26 cellular contexts compared by ENCODE assay signal in genomic region chr10:113272511-113272910, GRCh38.
DNase-seq lines count a peak whose midpoint lies in the region; ATAC-seq and TF ChIP-seq lines count a peak whose summit lies in the region.
"Had no signal": no experiment of that assay in that cellular context is flagged by ENCODE, and none has a peak within 500 bp of the region (broad histone marks: within the 10 kb centered on the region; RNA-seq: fewer than 3 reads in every experiment).

No MANE protein-coding gene starts in this region.

- H3K4me1 ChIP-seq in transverse colon (peaks cover 0 to 13% (median 2%) of the 10 kb centered on the region in 4 donors), foreskin keratinocyte (no peaks in the 10 kb centered on the region)
- H3K4me1 ChIP-seq: Caco-2, psoas muscle, SJCRH30 had no signal

- 60 to 75% methylated on average over 1 to 5 of the region's 5 CpGs for WGBS in transverse colon (ENCODE audit: low coverage in 1 of 2), 2 donors

- no peak for ATAC-seq in left cardiac atrium
- ATAC-seq in foreskin keratinocyte: no peak
- ATAC-seq in GM21619 (IDR thresholded peaks at IDR 0.05; ENCODE audit: unreplicated experiment): no peak
- ATAC-seq: activated CD4-positive, alpha-beta T cell treated with anti-CD3 and anti-CD28 coated beads for 36 hours; activated CD8-positive, alpha-beta T cell treated with anti-CD3 and anti-CD28 coated beads, Interleukin-2, amount 10 ng/mL, durations not matched to agents 7 days and 5 days; HepG2; psoas muscle had no signal

- TF ChIP-seq POLR2A in transverse colon (IDR thresholded peaks at IDR 0.05): no peak

- H3K4me1 Mint-ChIP-seq in brain (peaks cover 25% of the 10 kb centered on the region), osteocyte (ENCODE audit: unreplicated experiment) (peaks cover 56% of the 10 kb centered on the region)
- H3K4me1 Mint-ChIP-seq: activated CD4-positive, alpha-beta T cell treated with anti-CD3 and anti-CD28 coated beads for 36 hours; activated naive CD4-positive, alpha-beta T cell treated with anti-CD3 and anti-CD28 coated beads, Interleukin-2, amount 10 ng/mL, durations not matched to agents 7 days and 5 days had no signal

- DNase-seq in left cardiac atrium (peak; percentile 27), osteocyte (ENCODE audit: extremely low spot score, unreplicated experiment) (no peak), transverse colon (no peak), foreskin keratinocyte (no peak), DMS79 (lab: John Stamatoyannopoulos, UW) (no peak)
- DNase-seq: activated CD4-positive, alpha-beta T cell treated with anti-CD3 and anti-CD28 coated beads for 36 hours; activated CD8-positive, alpha-beta T cell treated with anti-CD3 and anti-CD28 coated beads, Interleukin-2, amount 10 ng/mL, durations not matched to agents 7 days and 5 days; activated naive CD4-positive, alpha-beta T cell treated with anti-CD3 and anti-CD28 coated beads, Interleukin-2, amount 10 ng/mL, durations not matched to agents 7 days and 5 days; amniotic stem cell; Caco-2; DMS53; effector CD4-positive, alpha-beta T cell; Karpas-422; NCI-H1436; NCI-H2081 treated with DMSO at 0.1 percent for 48 hours; stimulated activated naive CD4-positive, alpha-beta T cell treated with Interleukin-2 at 50 U/mL for 16 hours; T-helper 9 cell; testis had no signal

- no peaks in the 10 kb centered on the region for H3K9me3 ChIP-seq in transverse colon
- H3K9me3 ChIP-seq: SJCRH30, testis had no signal

- H3K36me3 Mint-ChIP-seq in brain (peaks cover 20% of the 10 kb centered on the region), osteocyte (ENCODE audit: unreplicated experiment) (peaks cover 12% of the 10 kb centered on the region)
- H3K36me3 Mint-ChIP-seq: activated naive CD4-positive, alpha-beta T cell treated with anti-CD3 and anti-CD28 coated beads, Interleukin-2, amount 10 ng/mL, durations not matched to agents 7 days and 5 days had no signal

- no peaks in the 10 kb centered on the region for H3K27me3 ChIP-seq in transverse colon
- no peaks in the 10 kb centered on the region for H3K27me3 ChIP-seq in foreskin keratinocyte
- H3K27me3 ChIP-seq: SJCRH30, testis had no signal

- H3K27ac ChIP-seq in transverse colon: peak overlapping the region in 1 of 4 donors; percentile 55
- H3K27ac ChIP-seq in foreskin keratinocyte: no peak overlapping the region
- H3K27ac ChIP-seq: C4-2B, psoas muscle, SJCRH30, testis, VCaP had no signal

- H3K9me3 Mint-ChIP-seq in brain (peaks cover 17 to 36% (median 29%) of the 10 kb centered on the region in 5 experiments), osteocyte (ENCODE audit: unreplicated experiment) (peaks cover 12% of the 10 kb centered on the region)

- H3K36me3 ChIP-seq in transverse colon: no peaks in the 10 kb centered on the region
- H3K36me3 ChIP-seq: SJCRH30 had no signal

- TF ChIP-seq CTCF in brain (conservative IDR thresholded peaks at IDR 0.05): no peak
- TF ChIP-seq CTCF in osteocyte (IDR thresholded peaks at IDR 0.05): no peak
- TF ChIP-seq CTCF in transverse colon (IDR thresholded peaks at IDR 0.05): no peak
- no peak for TF ChIP-seq CTCF in foreskin keratinocyte (conservative IDR thresholded peaks at IDR 0.05)

- H3K4me3 ChIP-seq in transverse colon: no peak overlapping the region
- H3K4me3 ChIP-seq: psoas muscle, SJCRH30, skin epidermis, testis had no signal

- H3K27ac Mint-ChIP-seq in brain (peak overlapping the region; percentile 66 to 92 (median 84)), osteocyte (ENCODE audit: unreplicated experiment) (peak overlapping the region; percentile 93)
- H3K27ac Mint-ChIP-seq: activated CD4-positive, alpha-beta T cell treated with anti-CD3 and anti-CD28 coated beads for 36 hours; activated CD8-positive, alpha-beta T cell treated with anti-CD3 and anti-CD28 coated beads, Interleukin-2, amount 10 ng/mL, durations not matched to agents 7 days and 5 days; activated naive CD4-positive, alpha-beta T cell treated with anti-CD3 and anti-CD28 coated beads, Interleukin-2, amount 10 ng/mL, durations not matched to agents 7 days and 5 days had no signal

- H3K27me3 Mint-ChIP-seq in brain (peaks cover 4% of the 10 kb centered on the region), osteocyte (ENCODE audit: unreplicated experiment) (no peaks in the 10 kb centered on the region)
- H3K27me3 Mint-ChIP-seq: activated CD4-positive, alpha-beta T cell treated with anti-CD3 and anti-CD28 coated beads for 36 hours; activated naive CD4-positive, alpha-beta T cell treated with anti-CD3 and anti-CD28 coated beads, Interleukin-2, amount 10 ng/mL, durations not matched to agents 7 days and 5 days had no signal

- TF ChIP-seq EP300 in transverse colon (IDR thresholded peaks at IDR 0.05; ENCODE audit: low read depth): no peak

- intact Hi-C loops in left cardiac atrium (cut with DNase I) (no loop called here), transverse colon (cut with DNase I; ENCODE audit: low total_unique reads) (no loop called here)

- in situ Hi-C loops in transverse colon (cut with MboI; ENCODE audit: low pct_ligation_motif_present in 1 of 4, low pct_unique_long_range_greater_than_20kb in 1 of 4, low sequenced_read_pairs in 3 of 4): no loop called here

- peak overlapping the region in 2 of 5 experiments; percentile 55 to 68 for H3K4me3 Mint-ChIP-seq in brain
- H3K4me3 Mint-ChIP-seq in osteocyte (ENCODE audit: unreplicated experiment): no peak overlapping the region
- H3K4me3 Mint-ChIP-seq: activated CD4-positive, alpha-beta T cell treated with anti-CD3 and anti-CD28 coated beads for 36 hours; activated CD8-positive, alpha-beta T cell treated with anti-CD3 and anti-CD28 coated beads, Interleukin-2, amount 10 ng/mL, durations not matched to agents 7 days and 5 days; activated naive CD4-positive, alpha-beta T cell treated with anti-CD3 and anti-CD28 coated beads, Interleukin-2, amount 10 ng/mL, durations not matched to agents 7 days and 5 days had no signal
